In the genomic region with DNA sequence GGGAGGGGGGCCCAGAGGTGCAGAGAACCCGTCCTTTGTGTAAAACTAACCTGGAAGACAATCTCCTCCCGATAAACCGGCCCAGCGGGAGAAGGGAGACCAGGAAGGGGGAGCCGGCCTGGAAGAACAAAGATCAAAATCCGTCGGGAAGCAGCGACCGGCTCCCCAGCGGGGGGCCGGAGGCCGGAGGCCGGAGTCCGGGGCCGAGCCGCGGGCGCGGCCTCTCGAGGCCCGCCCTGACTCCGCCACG, we compare ENCODE assay signal across 8 cellular contexts. TPM values are rescaled to one million over a fixed set of nuclear protein-coding genes. Genes with fewer than 3 reads are reported as not detected.
A peak's percentile ranks its signal among the peaks of the same experiment; 100 is the strongest.
DNase-seq lines count a peak whose midpoint lies in the region; ATAC-seq, FAIRE-seq and TF ChIP-seq lines count a peak whose summit lies in the region.

No MANE protein-coding gene starts in this region.

- H3K79me2 ChIP-seq in HCT116 (ENCODE audit: insufficient read depth, low read length) (peaks cover 9% of the 10 kb centered on the region; the same call in 1 of the 2 replicates), hepatocyte (peaks cover 41% of the 10 kb centered on the region)

- peaks cover 14% of the 10 kb centered on the region for H3K4me1 Mint-ChIP-seq in activated B cell treated with CpG ODN at 0.5 μM for 24 hours

- FAIRE-seq in small intestine (lab: Jason Lieb, UNC): no peak

- H3K36me3 Mint-ChIP-seq in activated B cell treated with CpG ODN at 0.5 μM for 24 hours (ENCODE audit: low read depth): peaks cover 2% of the 10 kb centered on the region

- TF ChIP-seq CTCF in HCT116 (IDR thresholded peaks at IDR 0.05 in 2 of 3, conservative IDR thresholded peaks at IDR 0.05 in 1 of 3; ENCODE audit: borderline replicate concordance in 1 of 3, insufficient read depth in 1 of 3, low read depth in 2 of 3, low read length in 2 of 3) (no peak), activated B cell treated with CpG ODN at 0.5 μM for 24 hours (IDR thresholded peaks at IDR 0.05) (no peak), hepatocyte (IDR thresholded peaks at IDR 0.05; ENCODE audit: poor library complexity) (no peak)

- CTCF ChIA-PET in HCT116 (lab: Charles Lee): no interaction called here
- CTCF ChIA-PET in activated B cell treated with CpG ODN at 0.5 μM for 24 hours (lab: Charles Lee): no interaction called here

- peak overlapping the region; percentile 84 for H3K4me2 ChIP-seq in HCT116 (ENCODE audit: low read length)
- H3K4me2 ChIP-seq in hepatocyte: peak overlapping the region; percentile 82

- ATAC-seq in HCT116 (no peak), activated B cell treated with CpG ODN at 0.5 μM for 24 hours (ENCODE audit: low read depth) (no peak), left lobe of liver (no peak)

- H2AFZ ChIP-seq in HCT116 (ENCODE audit: low read depth, low read length, poor library complexity, severe bottlenecking): no peak overlapping the region
- peak overlapping the region; percentile 53 for H2AFZ ChIP-seq in hepatocyte

- RAD21 ChIA-PET in HCT116 (lab: Charles Lee; ENCODE audit: low non-redundant PET in 1 of 2, low total read pairs in 2 of 2, uncharacterized antibody in 2 of 2, unreplicated experiment in 2 of 2): no interaction called here

- POLR2A ChIA-PET in HCT116 (lab: Charles Lee): no interaction called here
- POLR2A ChIA-PET in activated B cell treated with CpG ODN at 0.5 μM for 24 hours (lab: Charles Lee): interaction anchor here (0.8 kb wide), 1 partner anchor 63 kb away, joined by 3 read pairs; a partner anchor contains a TSS

- DNase-seq in HCT116 (ENCODE audit: low read depth, low spot score): no peak
- DNase-seq in activated B cell treated with CpG ODN at 0.5 μM for 24 hours: no peak
- DNase-seq in hepatocyte (ENCODE audit: low spot score): peak; percentile 41
- no peak for DNase-seq in small intestine
- DNase-seq in foreskin melanocyte: no peak
- DNase-seq in OCI-M2 (lab: John Stamatoyannopoulos, UW; ENCODE audit: unreplicated experiment): no peak
- DNase-seq in NCI-H526 treated with DMSO at 0.1 percent for 48 hours (lab: John Stamatoyannopoulos, UW): no peak
- DNase-seq in left lobe of liver (ENCODE audit: low spot score): no peak

- BruUV-seq in HCT116 (replicated peaks; lab: Mats Ljungman, UMichigan): no TSS peak

- H3K27ac Mint-ChIP-seq in activated B cell treated with CpG ODN at 0.5 μM for 24 hours: no peak overlapping the region

- TF ChIP-seq RAD21 in HCT116 (IDR thresholded peaks at IDR 0.05; ENCODE audit: low read depth): no peak

- no peaks in the 10 kb centered on the region for H3K9me3 Mint-ChIP-seq in activated B cell treated with CpG ODN at 0.5 μM for 24 hours

- H3K27me3 ChIP-seq in HCT116 (ENCODE audit: insufficient read depth, low read length) (no peaks in the 10 kb centered on the region), hepatocyte (no peaks in the 10 kb centered on the region), small intestine (ENCODE audit: control insufficient read depth in 2 of 2, insufficient read depth in 2 of 2, low read length in 2 of 2) (no peaks in the 10 kb centered on the region)

- intact Hi-C loops in HCT116 (cut with micrococcal nuclease): no loop called here
- intact Hi-C loops in activated B cell treated with CpG ODN at 0.5 μM for 24 hours (cut with micrococcal nuclease): loop anchor here (1.0 to 5.0 kb wide), 4 partner anchors 61 to 140 kb away; a partner anchor contains a TSS

- H3K36me3 ChIP-seq in HCT116 (ENCODE audit: control insufficient read depth in 1 of 2, insufficient read depth in 2 of 2, low read length in 2 of 2) (no peaks in the 10 kb centered on the region), hepatocyte (replicated peaks; ENCODE audit: insufficient read depth, low read depth) (no peaks in the 10 kb centered on the region), small intestine (ENCODE audit: control insufficient read depth in 2 of 2, insufficient read depth in 2 of 2, low read length in 2 of 2) (no peaks in the 10 kb centered on the region)

- peak overlapping the region; percentile 94 for H3K4me3 Mint-ChIP-seq in activated B cell treated with CpG ODN at 0.5 μM for 24 hours

- H3K9me2 ChIP-seq in HCT116 (ENCODE audit: insufficient read depth) (no peaks in the 10 kb centered on the region), hepatocyte (replicated peaks; ENCODE audit: insufficient read depth) (no peaks in the 10 kb centered on the region)

- H3K27ac ChIP-seq in HCT116 (ENCODE audit: low read depth, low read length) (peak overlapping the region; percentile 51), hepatocyte (peak overlapping the region; percentile 92), small intestine (ENCODE audit: low read depth in 1 of 2, low read length in 1 of 2) (peak overlapping the region; percentile 79 to 83)

- peak overlapping the region; percentile 62 to 70 for H3K4me3 ChIP-seq in HCT116 (replicated peaks in 1 of 2; ENCODE audit: low read depth in 1 of 2, low read length in 2 of 2)
- peak overlapping the region; percentile 48 for H3K4me3 ChIP-seq in hepatocyte
- peak overlapping the region; percentile 60 to 70 for H3K4me3 ChIP-seq in small intestine (ENCODE audit: low read depth in 1 of 2, low read length in 2 of 2)

- no peaks in the 10 kb centered on the region for H3K27me3 Mint-ChIP-seq in activated B cell treated with CpG ODN at 0.5 μM for 24 hours

- TF ChIP-seq POLR2A in HCT116 (IDR thresholded peaks at IDR 0.05; ENCODE audit: borderline replicate concordance, extremely low read depth, insufficient read depth, insufficient read length): no peak

- H3K9me3 ChIP-seq in HCT116 (ENCODE audit: control insufficient read depth in 1 of 2, insufficient read depth in 1 of 2, low read depth in 1 of 2, low read length in 2 of 2) (no peaks in the 10 kb centered on the region), hepatocyte (ENCODE audit: low read depth) (no peaks in the 10 kb centered on the region), small intestine (ENCODE audit: control insufficient read depth, low read depth) (no peaks in the 10 kb centered on the region)

- H4K20me1 ChIP-seq in HCT116 (ENCODE audit: insufficient read depth) (no peaks in the 10 kb centered on the region), hepatocyte (ENCODE audit: insufficient read depth, poor library complexity, severe bottlenecking) (peaks cover 18% of the 10 kb centered on the region)

- H3K4me1 ChIP-seq in HCT116 (ENCODE audit: control insufficient read depth in 1 of 2, insufficient read depth in 2 of 2, low read length in 2 of 2) (peaks cover 4 to 32% of the 10 kb centered on the region in 2 experiments; a peak in 2 of 4 replicates), hepatocyte (ENCODE audit: insufficient read depth) (peaks cover 9% of the 10 kb centered on the region), small intestine (ENCODE audit: control insufficient read depth in 2 of 2, insufficient read depth in 1 of 2, low read depth in 1 of 2, low read length in 1 of 2) (no peaks in the 10 kb centered on the region)

- peak overlapping the region; percentile 70 for H3K9ac ChIP-seq in HCT116 (ENCODE audit: low read length)

- WGBS in hepatocyte (ENCODE audit: low lambda C conversion rate, missing lambda C conversion rate): 33% methylated on average over 21 of the region's 23 CpGs
- 0 to 29% (median 14%) methylated on average over 14 to 23 of the region's 23 CpGs for WGBS in small intestine, 3 donors

TF ChIP-seq in HCT116, 20 proteins besides CTCF, POLR2A, EP300 and RAD21:
- TF ChIP-seq ZFX (IDR thresholded peaks at IDR 0.05) (peak; percentile 21; the same call in 1 of the 2 replicates), ZNF274 (IDR thresholded peaks at IDR 0.05; ENCODE audit: low read depth, low read length) (no peak)

RNA-seq across cellular contexts. Expression of a gene that starts 0.6 kb away (rescaled TPM):
- total RNA-seq in HCT116 (2021; ENCODE audit: unreplicated experiment) (18.9 TPM), activated B cell treated with CpG ODN at 0.5 μM for 24 hours (3.9 and 4.2 TPM in 2 replicates), hepatocyte (48.6 and 49.8 TPM in 2 replicates), left lobe of liver (30.3 TPM)
- 14.1 and 14.3 TPM in 2 replicates for polyA plus RNA-seq in HCT116 (2012)
- polyA plus RNA-seq in hepatocyte (48.6 and 49.9 TPM in 2 replicates), small intestine (10 to 100 TPM; 17.2 to 29.0 (median 17.8) TPM)
